ENCODE assay signal across 12 cellular contexts in the genomic region with DNA sequence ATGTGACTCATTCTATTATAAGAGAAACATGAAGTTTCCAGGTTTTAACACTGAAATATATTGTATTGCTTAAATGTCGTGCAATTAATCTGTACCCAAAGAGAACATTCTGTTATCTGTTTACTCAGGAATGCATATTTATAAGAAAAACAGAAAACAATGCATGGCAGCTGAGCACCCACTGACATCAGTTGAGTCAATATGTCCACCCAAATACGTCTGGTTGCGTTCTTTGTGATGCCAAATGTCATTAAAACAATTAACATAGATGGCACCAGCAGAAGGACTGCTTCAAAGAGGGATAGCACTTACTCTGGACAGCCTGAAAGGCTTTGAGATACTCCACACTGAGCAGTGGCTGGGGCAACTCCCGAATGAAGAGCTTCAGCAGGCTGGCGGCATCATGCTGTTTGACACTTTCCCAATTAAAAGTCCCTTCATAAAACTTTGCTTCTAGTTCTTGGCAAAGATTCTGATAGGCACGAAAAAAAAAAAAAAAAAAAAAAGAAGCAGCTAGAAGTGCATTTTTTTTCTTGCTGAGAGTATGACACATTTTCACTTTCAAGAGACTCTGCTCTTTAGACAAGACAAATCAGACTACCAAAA.
DNase-seq lines count a peak whose midpoint lies in the region; ATAC-seq and TF ChIP-seq lines count a peak whose summit lies in the region.
"Had no signal": no experiment of that assay in that cellular context is flagged by ENCODE, and none has a peak within 500 bp of the region (broad histone marks: within the 10 kb centered on the region; RNA-seq: fewer than 3 reads in every experiment).

No MANE protein-coding gene starts in this region.

- ATAC-seq in activated CD4-positive, alpha-beta T cell treated with anti-CD3 and anti-CD28 coated beads for 36 hours = peak; percentile 35
- ATAC-seq in GM19023 (IDR thresholded peaks at IDR 0.05; ENCODE audit: unreplicated experiment) = no peak
- ATAC-seq in HG03095 (IDR thresholded peaks at IDR 0.05; ENCODE audit: unreplicated experiment) = no peak

- H3K9me3 ChIP-seq in SK-N-MC (ENCODE audit: low read depth, low read length) = no peaks in the 10 kb centered on the region

- H3K27me3 Mint-ChIP-seq in activated CD4-positive, alpha-beta T cell treated with anti-CD3 and anti-CD28 coated beads for 36 hours = no peaks in the 10 kb centered on the region
- peaks cover 17% of the 10 kb centered on the region for H3K27me3 Mint-ChIP-seq in glutamatergic neuron (ENCODE audit: unreplicated experiment)

- DNase-seq in activated CD4-positive, alpha-beta T cell treated with anti-CD3 and anti-CD28 coated beads for 36 hours = no peak
- DNase-seq in activated CD4-positive, alpha-beta T cell treated with anti-CD3 and anti-CD28 coated beads, Interleukin-2, amount 50 U/mL, for 4 hours = no peak
- DNase-seq in SK-N-MC (ENCODE audit: low read depth, low spot score) (no peak), glutamatergic neuron (no peak), GM19240 (ENCODE audit: insufficient read length, low spot score) (no peak), T-helper 1 cell (no peak)
- DNase-seq: activated naive CD4-positive, alpha-beta T cell treated with anti-CD3 and anti-CD28 coated beads, Interleukin-2, amount 50 U/mL, for 16 hours; NCI-H1694 treated with DMSO at 0.1 percent for 48 hours had no signal

- no peak overlapping the region for H3K27ac Mint-ChIP-seq in activated CD4-positive, alpha-beta T cell treated with anti-CD3 and anti-CD28 coated beads for 36 hours
- peak overlapping the region; percentile 94 for H3K27ac Mint-ChIP-seq in glutamatergic neuron (ENCODE audit: unreplicated experiment)

- H3K36me3 Mint-ChIP-seq in activated CD4-positive, alpha-beta T cell treated with anti-CD3 and anti-CD28 coated beads for 36 hours (ENCODE audit: low read depth) = no peaks in the 10 kb centered on the region
- no peaks in the 10 kb centered on the region for H3K36me3 Mint-ChIP-seq in glutamatergic neuron (ENCODE audit: unreplicated experiment)

- POLR2A ChIA-PET in activated CD4-positive, alpha-beta T cell treated with anti-CD3 and anti-CD28 coated beads for 36 hours (lab: Charles Lee) = interaction anchor here (0.5 kb wide), 1 partner anchor 17 kb away, joined by 3 read pairs; no protein-coding TSS in a partner anchor

- no peak overlapping the region; the same call in 1 of the 2 replicates for H3K27ac ChIP-seq in SK-N-MC
- H3K27ac ChIP-seq: epithelial cell of prostate, VCaP had no signal

- H3K4me1 Mint-ChIP-seq in activated CD4-positive, alpha-beta T cell treated with anti-CD3 and anti-CD28 coated beads for 36 hours = peaks cover 17% of the 10 kb centered on the region
- H3K4me1 Mint-ChIP-seq in glutamatergic neuron (ENCODE audit: low read depth, unreplicated experiment) = peaks cover 49% of the 10 kb centered on the region

- no peaks in the 10 kb centered on the region for H3K36me3 ChIP-seq in SK-N-MC (ENCODE audit: insufficient read depth, low read length)

- H3K9ac ChIP-seq in SK-N-MC (ENCODE audit: insufficient read length) = no peak overlapping the region

- intact Hi-C loops in activated CD4-positive, alpha-beta T cell treated with anti-CD3 and anti-CD28 coated beads for 36 hours (cut with DNase I, micrococcal nuclease) = no loop called here

- TF ChIP-seq CTCF in glutamatergic neuron (IDR thresholded peaks at IDR 0.05; ENCODE audit: partially characterized antibody, unreplicated experiment) = no peak

- CTCF ChIA-PET in activated CD4-positive, alpha-beta T cell treated with anti-CD3 and anti-CD28 coated beads for 36 hours (lab: Charles Lee) = interaction anchor here (1.3 kb wide), 1 partner anchor 10 kb away, joined by 3 read pairs; no protein-coding TSS in a partner anchor

- H3K9me3 Mint-ChIP-seq in activated CD4-positive, alpha-beta T cell treated with anti-CD3 and anti-CD28 coated beads for 36 hours (ENCODE audit: low read depth) = no peaks in the 10 kb centered on the region
- peaks cover 16% of the 10 kb centered on the region for H3K9me3 Mint-ChIP-seq in glutamatergic neuron (ENCODE audit: unreplicated experiment)

- H3K4me3 Mint-ChIP-seq in activated CD4-positive, alpha-beta T cell treated with anti-CD3 and anti-CD28 coated beads for 36 hours = no peak overlapping the region
- H3K4me3 Mint-ChIP-seq in glutamatergic neuron (ENCODE audit: unreplicated experiment) = peak overlapping the region; percentile 65

- peak overlapping the region; percentile 8; the same call in 1 of the 2 replicates for H3K4me3 ChIP-seq in SK-N-MC
